32 cellular contexts compared by ENCODE assay signal in genomic region chr10:130578532-130579289, GRCh38.
"Had no signal": no experiment of that assay in that cellular context is flagged by ENCODE, and none has a peak within 500 bp of the region (broad histone marks: within the 10 kb centered on the region; RNA-seq: fewer than 3 reads in every experiment).

No MANE protein-coding gene starts in this region.

- H3K27me3 Mint-ChIP-seq: T-helper 17 cell had no signal

- H3K27ac Mint-ChIP-seq: activated B cell treated with CpG ODN at 0.5 μM for 24 hours; activated CD8-positive, alpha-beta T cell treated with anti-CD3 and anti-CD28 coated beads for 36 hours; activated naive CD4-positive, alpha-beta T cell treated with anti-CD3 and anti-CD28 coated beads for 36 hours; activated naive CD4-positive, alpha-beta T cell treated with anti-CD3 and anti-CD28 coated beads, Interleukin-2, amount 50 U/mL, for 24 hours; activated naive CD8-positive, alpha-beta T cell treated with anti-CD3 and anti-CD28 coated beads for 36 hours; activated naive CD8-positive, alpha-beta T cell treated with anti-CD3 and anti-CD28 coated beads, Interleukin-2, amount 50 U/mL, for 24 hours; activated T-helper 17 cell treated with anti-CD3 and anti-CD28 coated beads, Interleukin-2, amount 50 U/mL, for 72 hours; effector memory CD8-positive, alpha-beta T cell; T-helper 17 cell; T-helper 2 cell treated with Interferon-gamma antibody and Interleukin-4, amounts not matched to agents 5 μg/mL and 100 μg/mL, for 36 hours had no signal

- H3K36me3 Mint-ChIP-seq: activated naive CD4-positive, alpha-beta T cell treated with anti-CD3 and anti-CD28 coated beads, Interleukin-2, amount 50 U/mL, for 24 hours; activated naive CD8-positive, alpha-beta T cell treated with anti-CD3 and anti-CD28 coated beads for 36 hours had no signal

- H3K4me1 ChIP-seq: adrenal gland, body of pancreas, foreskin keratinocyte, gastroesophageal sphincter had no signal

- ATAC-seq: activated CD4-positive, CD25-positive, alpha-beta regulatory T cell treated with anti-CD3 and anti-CD28 coated beads, Interleukin-2, amount 50 U/mL, for 24 hours; activated CD8-positive, alpha-beta T cell treated with anti-CD3 and anti-CD28 coated beads for 36 hours; activated naive CD8-positive, alpha-beta T cell treated with anti-CD3 and anti-CD28 coated beads, Interleukin-2, amount 50 U/mL, for 24 hours; activated T-cell treated with anti-CD3 and anti-CD28 coated beads, Interleukin-2, amount 50 U/mL, for 4 hours; activated T-helper 17 cell treated with anti-CD3 and anti-CD28 coated beads, Interleukin-2, amount 50 U/mL, for 72 hours; body of pancreas; effector memory CD8-positive, alpha-beta T cell; foreskin keratinocyte; gastroesophageal sphincter; T-helper 17 cell had no signal

- H3K4me3 Mint-ChIP-seq: activated B cell treated with CpG ODN at 0.5 μM for 24 hours; activated CD8-positive, alpha-beta T cell treated with anti-CD3 and anti-CD28 coated beads for 36 hours; activated naive CD4-positive, alpha-beta T cell treated with anti-CD3 and anti-CD28 coated beads for 36 hours; activated naive CD4-positive, alpha-beta T cell treated with anti-CD3 and anti-CD28 coated beads, Interleukin-2, amount 50 U/mL, for 24 hours; activated naive CD8-positive, alpha-beta T cell treated with anti-CD3 and anti-CD28 coated beads for 36 hours; activated naive CD8-positive, alpha-beta T cell treated with anti-CD3 and anti-CD28 coated beads, Interleukin-2, amount 50 U/mL, for 24 hours; activated T-cell treated with anti-CD3 and anti-CD28 coated beads, Interleukin-2, amount 50 U/mL, for 4 hours; activated T-helper 17 cell treated with anti-CD3 and anti-CD28 coated beads, Interleukin-2, amount 50 U/mL, for 72 hours; effector memory CD8-positive, alpha-beta T cell; T-helper 17 cell; T-helper 2 cell treated with Interferon-gamma antibody and Interleukin-4, amounts not matched to agents 5 μg/mL and 100 μg/mL, for 36 hours had no signal

- DNase-seq: activated B cell treated with CpG ODN at 0.5 μM for 24 hours; activated CD4-positive, alpha-beta T cell treated with anti-CD3 and anti-CD28 coated beads for 48 hours; activated CD4-positive, alpha-beta T cell treated with anti-CD3 and anti-CD28 coated beads, Interleukin-2, amount 50 U/mL, for 1 hour; activated CD4-positive, alpha-beta T cell treated with anti-CD3 and anti-CD28 coated beads, Interleukin-2, amount 50 U/mL, for 48 hours; activated CD8-positive, alpha-beta memory T cell treated with anti-CD3 and anti-CD28 coated beads for 24 hours; activated CD8-positive, alpha-beta T cell treated with anti-CD3 and anti-CD28 coated beads for 36 hours; activated effector memory CD4-positive, alpha-beta T cell treated with Interleukin-2 at 50 U/mL for 16 hours; activated gamma-delta T cell treated with Interleukin-2 at 50 U/mL for 16 hours; activated naive CD4-positive, alpha-beta T cell treated with anti-CD3 and anti-CD28 coated beads for 36 hours; activated naive CD8-positive, alpha-beta T cell treated with anti-CD3 and anti-CD28 coated beads for 36 hours; activated naive CD8-positive, alpha-beta T cell treated with anti-CD3 and anti-CD28 coated beads, Interleukin-2, amount 50 U/mL, for 24 hours; activated T-cell treated with anti-CD3 and anti-CD28 coated beads, Interleukin-2, amount 50 U/mL, for 4 hours; adrenal gland; amygdala; aorta; body of pancreas; caudate nucleus; cortex of kidney; dermis blood vessel endothelial cell; effector CD4-positive, alpha-beta T cell; effector memory CD8-positive, alpha-beta T cell; foreskin keratinocyte; T-helper 1 cell; T-helper 17 cell; T1000; WERI-Rb-1 had no signal

- H3K9me3 Mint-ChIP-seq: activated B cell treated with CpG ODN at 0.5 μM for 24 hours; activated CD8-positive, alpha-beta T cell treated with anti-CD3 and anti-CD28 coated beads for 36 hours; activated naive CD4-positive, alpha-beta T cell treated with anti-CD3 and anti-CD28 coated beads for 36 hours; activated naive CD4-positive, alpha-beta T cell treated with anti-CD3 and anti-CD28 coated beads, Interleukin-2, amount 50 U/mL, for 24 hours; activated naive CD8-positive, alpha-beta T cell treated with anti-CD3 and anti-CD28 coated beads for 36 hours; activated naive CD8-positive, alpha-beta T cell treated with anti-CD3 and anti-CD28 coated beads, Interleukin-2, amount 50 U/mL, for 24 hours; activated T-cell treated with anti-CD3 and anti-CD28 coated beads, Interleukin-2, amount 50 U/mL, for 4 hours; activated T-helper 17 cell treated with anti-CD3 and anti-CD28 coated beads, Interleukin-2, amount 50 U/mL, for 72 hours; T-helper 2 cell treated with Interferon-gamma antibody and Interleukin-4, amounts not matched to agents 5 μg/mL and 100 μg/mL, for 36 hours had no signal

- H3K27me3 ChIP-seq: adrenal gland, body of pancreas, foreskin keratinocyte had no signal

- H3K27ac ChIP-seq: adrenal gland, body of pancreas, epithelial cell of prostate, foreskin keratinocyte, gastroesophageal sphincter, WERI-Rb-1 had no signal

- H3K4me1 Mint-ChIP-seq: activated B cell treated with CpG ODN at 0.5 μM for 24 hours; activated naive CD4-positive, alpha-beta T cell treated with anti-CD3 and anti-CD28 coated beads, Interleukin-2, amount 50 U/mL, for 24 hours; activated naive CD8-positive, alpha-beta T cell treated with anti-CD3 and anti-CD28 coated beads for 36 hours; activated naive CD8-positive, alpha-beta T cell treated with anti-CD3 and anti-CD28 coated beads, Interleukin-2, amount 50 U/mL, for 24 hours; activated T-helper 17 cell treated with anti-CD3 and anti-CD28 coated beads, Interleukin-2, amount 50 U/mL, for 72 hours; T-helper 17 cell had no signal

- H3K9me3 ChIP-seq: adrenal gland, body of pancreas, gastroesophageal sphincter had no signal

- H3K4me3 ChIP-seq: adrenal gland, body of pancreas, gastroesophageal sphincter had no signal
